In genomic region chr1:94705755-94706154, GRCh38 we compare ENCODE assay signal across 26 cellular contexts.
DNase-seq lines count a peak whose midpoint lies in the region; ATAC-seq, FAIRE-seq and TF ChIP-seq lines count a peak whose summit lies in the region.
"Had no signal": no experiment of that assay in that cellular context is flagged by ENCODE, and none has a peak within 500 bp of the region (broad histone marks: within the 10 kb centered on the region; RNA-seq: fewer than 3 reads in every experiment).

No MANE protein-coding gene starts in this region.

- no peaks in the 10 kb centered on the region for H3K79me1 ChIP-seq in mesendoderm (ENCODE audit: low read length)

- no peak overlapping the region for H2BK5ac ChIP-seq in mesendoderm (ENCODE audit: low read length)

- H3K27ac ChIP-seq in HepG2 (ENCODE audit: extremely low read length, insufficient read depth, low read length): no peak overlapping the region
- no peak overlapping the region for H3K27ac ChIP-seq in right lobe of liver
- H3K27ac ChIP-seq in astrocyte (ENCODE audit: low read depth, low read length): no peak overlapping the region
- no peak overlapping the region for H3K27ac ChIP-seq in mesendoderm (ENCODE audit: low read depth, low read length)
- no peak overlapping the region for H3K27ac ChIP-seq in gastroesophageal sphincter
- H3K27ac ChIP-seq: cardiac muscle cell, esophagus squamous epithelium, lower lobe of right lung, neutrophil, skin epidermis, upper lobe of right lung, WERI-Rb-1 had no signal

- H3K4me2 ChIP-seq in HepG2 (ENCODE audit: low read depth, low read length): no peak overlapping the region
- no peak overlapping the region for H3K4me2 ChIP-seq in astrocyte (ENCODE audit: low read length)
- H3K4me2 ChIP-seq in mesendoderm (ENCODE audit: low read length): no peak overlapping the region

- CTCF ChIA-PET in HepG2 (lab: Yijun Ruan, JAX; ENCODE audit: low intra/inter-chr PET ratio, low total read pairs): no interaction called here

- H3K79me2 ChIP-seq in HepG2 (ENCODE audit: insufficient read depth, low read length): no peaks in the 10 kb centered on the region
- H3K79me2 ChIP-seq in astrocyte (ENCODE audit: insufficient read depth, low read length): no peaks in the 10 kb centered on the region
- no peaks in the 10 kb centered on the region for H3K79me2 ChIP-seq in mesendoderm (ENCODE audit: control insufficient read depth, insufficient read depth, low read length)

- TF ChIP-seq POLR2A in HepG2 (IDR thresholded peaks at IDR 0.05; ENCODE audit: insufficient read depth in 1 of 2, low read depth in 2 of 2, low read length in 2 of 2) (no peak), right lobe of liver (IDR thresholded peaks at IDR 0.05) (no peak), gastroesophageal sphincter (IDR thresholded peaks at IDR 0.05) (no peak)

- intact Hi-C loops in HepG2 (cut with micrococcal nuclease; ENCODE audit: unreplicated experiment) (no loop called here), right lobe of liver (cut with DNase I) (no loop called here), left colon (cut with DNase I, micrococcal nuclease) (no loop called here)

- DNase-seq in HepG2 (ENCODE audit: low spot score) (no peak), right lobe of liver (no peak), astrocyte (ENCODE audit: low read depth) (peak; percentile 26), left colon (no peak), NCI-H2081 (lab: John Stamatoyannopoulos, UW) (no peak), mesendoderm (no peak)
- DNase-seq: activated CD4-positive, alpha-beta T cell treated with anti-CD3 and anti-CD28 coated beads, Interleukin-2, amount 10 ng/mL, durations not matched to agents 7 days and 5 days; activated CD8-positive, alpha-beta memory T cell treated with anti-CD3 and anti-CD28 coated beads, Interleukin-2, amount 10 ng/mL, durations not matched to agents 7 days and 5 days; activated naive CD4-positive, alpha-beta T cell treated with anti-CD3 and anti-CD28 coated beads for 36 hours; cortex of kidney; DMS79 treated with DMSO at 0.1 percent for 48 hours; esophagus squamous epithelium; Kasumi-1; lower lobe of right lung; NCI-H1105 treated with DMSO at 0.1 percent for 48 hours; NCI-H526; upper lobe of right lung; WERI-Rb-1 had no signal

- no peak for FAIRE-seq in HepG2 (lab: Jason Lieb, UNC)
- no peak for FAIRE-seq in astrocyte (lab: Jason Lieb, UNC)
- FAIRE-seq: GM12891, H54, keratinocyte had no signal

- H3K9me3 Mint-ChIP-seq in astrocyte (ENCODE audit: unreplicated experiment): no peaks in the 10 kb centered on the region
- H3K9me3 Mint-ChIP-seq: activated CD4-positive, alpha-beta T cell treated with anti-CD3 and anti-CD28 coated beads, Interleukin-2, amount 10 ng/mL, durations not matched to agents 7 days and 5 days; activated naive CD4-positive, alpha-beta T cell treated with anti-CD3 and anti-CD28 coated beads for 36 hours had no signal

- H2AK5ac ChIP-seq in mesendoderm (ENCODE audit: low read length): no peak overlapping the region

- H3K4me1 Mint-ChIP-seq in astrocyte (ENCODE audit: low read depth, unreplicated experiment): peaks cover 52% of the 10 kb centered on the region
- H3K4me1 Mint-ChIP-seq: activated CD4-positive, alpha-beta T cell treated with anti-CD3 and anti-CD28 coated beads, Interleukin-2, amount 10 ng/mL, durations not matched to agents 7 days and 5 days; activated CD8-positive, alpha-beta memory T cell treated with anti-CD3 and anti-CD28 coated beads, Interleukin-2, amount 10 ng/mL, durations not matched to agents 7 days and 5 days had no signal

- ATAC-seq in HepG2: no peak
- no peak for ATAC-seq in right lobe of liver
- ATAC-seq in left colon: peak; percentile 22
- no peak for ATAC-seq in HG03045 (IDR thresholded peaks at IDR 0.05; ENCODE audit: unreplicated experiment)
- no peak for ATAC-seq in gastroesophageal sphincter
- ATAC-seq: activated CD8-positive, alpha-beta memory T cell treated with anti-CD3 and anti-CD28 coated beads, Interleukin-2, amount 10 ng/mL, durations not matched to agents 7 days and 5 days; lower lobe of right lung; upper lobe of right lung had no signal

- H3K27ac Mint-ChIP-seq in astrocyte (ENCODE audit: unreplicated experiment): no peak overlapping the region
- H3K27ac Mint-ChIP-seq: activated CD4-positive, alpha-beta T cell treated with anti-CD3 and anti-CD28 coated beads, Interleukin-2, amount 10 ng/mL, durations not matched to agents 7 days and 5 days; activated CD8-positive, alpha-beta memory T cell treated with anti-CD3 and anti-CD28 coated beads, Interleukin-2, amount 10 ng/mL, durations not matched to agents 7 days and 5 days; activated naive CD4-positive, alpha-beta T cell treated with anti-CD3 and anti-CD28 coated beads for 36 hours had no signal

- no peak for TF ChIP-seq RAD21 in HepG2 (CRISPR knock-in tag; IDR thresholded peaks at IDR 0.05)

- TF ChIP-seq CTCF in HepG2 (CRISPR knock-in tag; IDR thresholded peaks at IDR 0.05): no peak
- TF ChIP-seq CTCF in right lobe of liver (IDR thresholded peaks at IDR 0.05): no peak
- no peak for TF ChIP-seq CTCF in astrocyte (IDR thresholded peaks at IDR 0.05; ENCODE audit: insufficient read depth, low read depth, low read length)
- TF ChIP-seq CTCF in gastroesophageal sphincter (IDR thresholded peaks at IDR 0.05): no peak

- POLR2A ChIA-PET in HepG2 (lab: Yijun Ruan, JAX): no interaction called here

- no peak overlapping the region for H2BK120ac ChIP-seq in mesendoderm (ENCODE audit: low read depth, low read length)

- H3K9me3 ChIP-seq in HepG2 (ENCODE audit: low read length) (no peaks in the 10 kb centered on the region), right lobe of liver (no peaks in the 10 kb centered on the region), astrocyte (ENCODE audit: insufficient read depth, low read depth, low read length) (no peaks in the 10 kb centered on the region), gastroesophageal sphincter (no peaks in the 10 kb centered on the region)
- H3K9me3 ChIP-seq: esophagus squamous epithelium, lower lobe of right lung, neutrophil, upper lobe of right lung had no signal

- BruUV-seq in HepG2 (replicated peaks; lab: Mats Ljungman, UMichigan): no TSS peak

- H3K4me1 ChIP-seq in HepG2 (ENCODE audit: insufficient read depth, low read length): peaks cover 51% of the 10 kb centered on the region
- H3K4me1 ChIP-seq in right lobe of liver: no peaks in the 10 kb centered on the region
- peaks cover 18% of the 10 kb centered on the region for H3K4me1 ChIP-seq in astrocyte (ENCODE audit: insufficient read depth, low read length)
- peaks cover 6% of the 10 kb centered on the region for H3K4me1 ChIP-seq in mesendoderm (ENCODE audit: control insufficient read depth, low read depth, low read length)
- no peaks in the 10 kb centered on the region for H3K4me1 ChIP-seq in gastroesophageal sphincter
- H3K4me1 ChIP-seq: esophagus squamous epithelium, lower lobe of right lung, upper lobe of right lung had no signal

- H3K4ac ChIP-seq in mesendoderm (ENCODE audit: low read depth, low read length): no peak overlapping the region

- no peaks in the 10 kb centered on the region for H4K20me1 ChIP-seq in HepG2 (ENCODE audit: insufficient read depth, low read length)
- H4K20me1 ChIP-seq in astrocyte (ENCODE audit: insufficient read depth, low read length): no peaks in the 10 kb centered on the region

- in situ Hi-C loops in HepG2 (cut with HindIII; ENCODE audit: extremely low pct_ligation_motif_present, low pct_unique_long_range_greater_than_20kb): no loop called here

- no peak overlapping the region for H4K5ac ChIP-seq in mesendoderm (ENCODE audit: low read length)

- H4K8ac ChIP-seq in mesendoderm (ENCODE audit: low read depth, low read length): no peak overlapping the region

- WGBS in HepG2 (ENCODE audit: low lambda C conversion rate): 45% methylated on average over 3 of the region's 3 CpGs
- WGBS in right lobe of liver (ENCODE audit: insufficient coverage, low coverage, low lambda C conversion rate, missing lambda C conversion rate): 38% methylated on average over 3 of the region's 3 CpGs
- WGBS in mesendoderm (ENCODE audit: extremely low coverage, insufficient coverage, low lambda C conversion rate): no CpG with 5 or more reads among the region's 3 CpGs
- 43 to 44% methylated on average over 2 to 3 of the region's 3 CpGs for WGBS in gastroesophageal sphincter (ENCODE audit: low coverage in 1 of 2), 2 donors

- H3K4me3 ChIP-seq in HepG2 (replicated peaks in 1 of 3; ENCODE audit: insufficient read depth in 1 of 3, low read depth in 2 of 3, low read length in 3 of 3): no peak overlapping the region
- no peak overlapping the region for H3K4me3 ChIP-seq in right lobe of liver
- H3K4me3 ChIP-seq in astrocyte (ENCODE audit: insufficient read depth, low read depth, low read length): no peak overlapping the region
- no peak overlapping the region for H3K4me3 ChIP-seq in mesendoderm (ENCODE audit: low read length)
- no peak overlapping the region for H3K4me3 ChIP-seq in gastroesophageal sphincter
- H3K4me3 ChIP-seq: cardiac muscle cell, esophagus squamous epithelium, lower lobe of right lung, skin epidermis, upper lobe of right lung had no signal

- no peak overlapping the region for H3K23ac ChIP-seq in mesendoderm (ENCODE audit: low read length)

- H3K36me3 ChIP-seq in HepG2 (replicated peaks in 1 of 2; ENCODE audit: control insufficient read depth in 1 of 2, insufficient read depth in 2 of 2, low read length in 2 of 2): no peaks in the 10 kb centered on the region
- no peaks in the 10 kb centered on the region for H3K36me3 ChIP-seq in right lobe of liver
- H3K36me3 ChIP-seq in astrocyte (ENCODE audit: insufficient read depth, low read length): no peaks in the 10 kb centered on the region
- H3K36me3 ChIP-seq in mesendoderm (ENCODE audit: control insufficient read depth, insufficient read depth, low read length): no peaks in the 10 kb centered on the region
- H3K36me3 ChIP-seq in gastroesophageal sphincter: no peaks in the 10 kb centered on the region
- H3K36me3 ChIP-seq: cardiac muscle cell, esophagus squamous epithelium, lower lobe of right lung, neutrophil, upper lobe of right lung, WERI-Rb-1 had no signal

- H3K9ac ChIP-seq in HepG2 (ENCODE audit: insufficient read depth, low read depth, low read length) (no peak overlapping the region), astrocyte (ENCODE audit: low read length) (no peak overlapping the region), mesendoderm (ENCODE audit: low read length) (no peak overlapping the region)

- H3K36me3 Mint-ChIP-seq in astrocyte (ENCODE audit: low read depth, unreplicated experiment): peaks cover 6% of the 10 kb centered on the region
- H3K36me3 Mint-ChIP-seq: activated CD8-positive, alpha-beta memory T cell treated with anti-CD3 and anti-CD28 coated beads, Interleukin-2, amount 10 ng/mL, durations not matched to agents 7 days and 5 days had no signal

- H3K27me3 Mint-ChIP-seq in astrocyte (ENCODE audit: low read depth, unreplicated experiment): no peaks in the 10 kb centered on the region

- no peak overlapping the region for H3K18ac ChIP-seq in mesendoderm (ENCODE audit: low read length)

- H2AFZ ChIP-seq in HepG2 (ENCODE audit: low read length) (no peak overlapping the region), astrocyte (ENCODE audit: low read depth, low read length) (no peak overlapping the region)

- no peaks in the 10 kb centered on the region for H3K27me3 ChIP-seq in HepG2 (ENCODE audit: control insufficient read depth in 1 of 2, insufficient read depth in 2 of 2, low read length in 2 of 2)
- H3K27me3 ChIP-seq in right lobe of liver: no peaks in the 10 kb centered on the region
- H3K27me3 ChIP-seq in astrocyte (ENCODE audit: insufficient read depth, low read length): no peaks in the 10 kb centered on the region
- no peaks in the 10 kb centered on the region for H3K27me3 ChIP-seq in mesendoderm (ENCODE audit: insufficient read depth, low read length, poor library complexity)
- no peaks in the 10 kb centered on the region for H3K27me3 ChIP-seq in gastroesophageal sphincter
- H3K27me3 ChIP-seq: cardiac muscle cell, esophagus squamous epithelium, neutrophil, upper lobe of right lung had no signal

- H3K56ac ChIP-seq in mesendoderm (ENCODE audit: low read length): no peak overlapping the region

- H2BK15ac ChIP-seq in mesendoderm (replicated peaks; ENCODE audit: low read depth): no peak overlapping the region

- no peak for TF ChIP-seq EP300 in HepG2 (IDR thresholded peaks at IDR 0.05; ENCODE audit: low read depth in 2 of 2, low read length in 2 of 2)
- TF ChIP-seq EP300 in HepG2 (CRISPR knock-in tag; IDR thresholded peaks at IDR 0.05; ENCODE audit: borderline replicate concordance): no peak
- TF ChIP-seq EP300 in gastroesophageal sphincter (IDR thresholded peaks at IDR 0.05): no peak

- H3K4me3 Mint-ChIP-seq in astrocyte (ENCODE audit: unreplicated experiment): no peak overlapping the region
- H3K4me3 Mint-ChIP-seq: activated CD4-positive, alpha-beta T cell treated with anti-CD3 and anti-CD28 coated beads, Interleukin-2, amount 10 ng/mL, durations not matched to agents 7 days and 5 days; activated CD8-positive, alpha-beta memory T cell treated with anti-CD3 and anti-CD28 coated beads, Interleukin-2, amount 10 ng/mL, durations not matched to agents 7 days and 5 days; activated naive CD4-positive, alpha-beta T cell treated with anti-CD3 and anti-CD28 coated beads for 36 hours had no signal
